ENCODE assay signal across 9 cellular contexts in genomic region chr15:67824900-67825879, GRCh38. TPM values are rescaled to one million over a fixed set of nuclear protein-coding genes. Genes with fewer than 3 reads are reported as not detected.
A peak's percentile ranks its signal among the peaks of the same experiment; 100 is the strongest.
DNase-seq lines count a peak whose midpoint lies in the region; FAIRE-seq and TF ChIP-seq lines count a peak whose summit lies in the region.
"Had no signal": no experiment of that assay in that cellular context is flagged by ENCODE, and none has a peak within 500 bp of the region (broad histone marks: within the 10 kb centered on the region; RNA-seq: fewer than 3 reads in every experiment).

SKOR1 (plus strand) TSS chr15:67825509; CDS start chr15:67825603, 94 bp downstream.

- 4% methylated on average over 33 of the region's 60 CpGs for WGBS in esophagus muscularis mucosa

- H3K9me2 ChIP-seq in MM.1S (replicated peaks; ENCODE audit: insufficient read depth, low read length), result no peaks in the 10 kb centered on the region

- H2AFZ ChIP-seq in parathyroid adenoma (no peak within 1 kb of the TSS), MM.1S (ENCODE audit: low read length) (no peak within 1 kb of the TSS)

- H3K79me2 ChIP-seq in parathyroid adenoma, result no peaks in the 10 kb centered on the region
- H3K79me2 ChIP-seq in MM.1S (ENCODE audit: low read length), result no peaks in the 10 kb centered on the region

- H3K4me1 ChIP-seq in esophagus muscularis mucosa (peaks cover 52 to 98% (median 90%) of the 10 kb centered on the region in 4 donors), parathyroid adenoma (no peaks in the 10 kb centered on the region), MM.1S (ENCODE audit: low read length) (no peaks in the 10 kb centered on the region)

- H3K4me3 ChIP-seq in esophagus muscularis mucosa (peak within 1 kb of the TSS; percentile 2 to 30 (median 28)), parathyroid adenoma (ENCODE audit: low read depth, low read length) (no peak within 1 kb of the TSS), MM.1S (ENCODE audit: low read length) (no peak within 1 kb of the TSS)

- TF ChIP-seq CTCF in esophagus muscularis mucosa (IDR thresholded peaks at IDR 0.05), result no peak
- TF ChIP-seq CTCF in parathyroid adenoma (IDR thresholded peaks at IDR 0.05), result no peak
- no peak for TF ChIP-seq CTCF in MM.1S (IDR thresholded peaks at IDR 0.05; ENCODE audit: low read length)

- H3K27me3 ChIP-seq in esophagus muscularis mucosa (peaks cover 10 to 100% (median 97%) of the 10 kb centered on the region in 4 donors), parathyroid adenoma (ENCODE audit: control insufficient read depth, insufficient read depth, low read length) (peaks cover 3% of the 10 kb centered on the region), MM.1S (replicated peaks; ENCODE audit: insufficient read depth, low read length) (peaks cover 36% of the 10 kb centered on the region)

- H3K9ac ChIP-seq in parathyroid adenoma, result no peak within 1 kb of the TSS
- H3K9ac ChIP-seq in MM.1S (ENCODE audit: low read length), result no peak within 1 kb of the TSS

- no peak for FAIRE-seq in GM12891 (lab: Jason Lieb, UNC)

- peak within 1 kb of the TSS; percentile 42 for H3K4me2 ChIP-seq in parathyroid adenoma (ENCODE audit: low read length)
- no peak within 1 kb of the TSS for H3K4me2 ChIP-seq in MM.1S (ENCODE audit: low read depth, low read length)

- H3F3A ChIP-seq in MM.1S (ENCODE audit: insufficient read depth, low read length), result no peaks in the 10 kb centered on the region

- H3K9me3 ChIP-seq in esophagus muscularis mucosa, result no peaks in the 10 kb centered on the region
- no peaks in the 10 kb centered on the region for H3K9me3 ChIP-seq in parathyroid adenoma (ENCODE audit: control insufficient read depth, low read length)
- H3K9me3 ChIP-seq in MM.1S (replicated peaks; ENCODE audit: insufficient read depth, low read length), result no peaks in the 10 kb centered on the region

- no peak for TF ChIP-seq EP300 in esophagus muscularis mucosa (IDR thresholded peaks at IDR 0.05)

- intact Hi-C loops in esophagus muscularis mucosa (cut with DNase I), result no loop called here

- H4K20me1 ChIP-seq in MM.1S (ENCODE audit: insufficient read depth, low read length), result no peaks in the 10 kb centered on the region

- H3K27ac ChIP-seq in esophagus muscularis mucosa (replicated peaks in 1 of 4), result no peak within 1 kb of the TSS
- no peak within 1 kb of the TSS for H3K27ac ChIP-seq in parathyroid adenoma
- H3K27ac ChIP-seq in MM.1S (ENCODE audit: low read length), result no peak within 1 kb of the TSS

- DNase-seq in GM12891 (ENCODE audit: insufficient read length, low spot score) (no peak), RPMI7951 (ENCODE audit: low read depth) (peak; percentile 30), esophagus muscularis mucosa (ENCODE audit: extremely low spot score) (no peak), MM.1S (no peak), RKO (ENCODE audit: low spot score) (no peak), NCI-H345 treated with DMSO at 0.1 percent for 48 hours (lab: John Stamatoyannopoulos, UW; ENCODE audit: unreplicated experiment) (no peak), cortex of kidney (lab: John Stamatoyannopoulos, UW) (no peak)
- DNase-seq: stimulated activated CD4-positive, alpha-beta T cell treated with anti-CD3 and anti-CD28 coated beads, Interleukin-2, amount 100 ng/mL, for 48 hours had no signal

- H3K36me3 ChIP-seq in esophagus muscularis mucosa, result no peaks in the 10 kb centered on the region
- H3K36me3 ChIP-seq in parathyroid adenoma (ENCODE audit: control insufficient read depth, insufficient read depth, low read length), result no peaks in the 10 kb centered on the region
- H3K36me3 ChIP-seq in MM.1S (replicated peaks; ENCODE audit: insufficient read depth, low read length), result no peaks in the 10 kb centered on the region

- TF ChIP-seq POLR2A in GM12891 (IDR thresholded peaks at IDR 0.05; ENCODE audit: low read depth, low read length) (no peak), esophagus muscularis mucosa (IDR thresholded peaks at IDR 0.05; ENCODE audit: low read depth) (no peak)

TF ChIP-seq in GM12891, 5 proteins besides CTCF, POLR2A, EP300 and RAD21:
- TF ChIP-seq TAF1 (IDR thresholded peaks at IDR 0.05; ENCODE audit: low read depth, low read length), result no peak
- TF ChIP-seq SPI1 (IDR thresholded peaks at IDR 0.05; ENCODE audit: low read depth, low read length), result peak; percentile 52; the same call in 1 of the 2 replicates
TF ChIP-seq in GM12891: peak in this region for 1.

RNA-seq across cellular contexts. Expression of gene SKOR1, which starts in this region (rescaled TPM):
- polyA plus RNA-seq in GM12891 (2012; ENCODE audit: low read depth, missing spikeins), result 0.05 TPM
- total RNA-seq in RPMI7951 (2014; rRNA removed; shearing (Covaris generic)), result not detected in 2 replicates
- 1 to 10 TPM in 1 of 4 donors, under 1 TPM in 3; 0.58 to 1.2 (median 0.84) TPM for total RNA-seq in esophagus muscularis mucosa

Comparison
In these comparisons a context has a peak if more than half of its experiments do, and no peak if none do; other contexts are left out.
1. Peak in DNase-seq in RPMI7951; RNA of the gene not detected or under 1 TPM.
2. H3K4me3 ChIP-seq: peak in esophagus muscularis mucosa (4 of 4); none in parathyroid adenoma (single experiment) and MM.1S (single experiment).